28 cellular contexts compared by ENCODE assay signal in genomic region chr11:110866081-110866480, GRCh38.
"Had no signal": no experiment of that assay in that cellular context is flagged by ENCODE, and none has a peak within 500 bp of the region (broad histone marks: within the 10 kb centered on the region; RNA-seq: fewer than 3 reads in every experiment).

No MANE protein-coding gene starts in this region.

- H3K27ac ChIP-seq: epithelial cell of prostate, foreskin keratinocyte, heart right ventricle, left lung, right lobe of liver, tibial artery had no signal

- ATAC-seq: foreskin keratinocyte; heart right ventricle; left lung; natural killer cell treated with Interleukin-12 subunit alpha and Interleukin-12 subunit beta and Interleukin-15 and Interleukin-18, amount 100 ng/mL, for 72 hours; right lobe of liver; stimulated activated memory B cell treated with anti-CD40 and anti-IgM and Interleukin-4, amounts not matched to agents 10 μg/mL and 1 μg/mL and 100 μg/mL, for 72 hours; stimulated activated naive CD8-positive, alpha-beta T cell treated with anti-CD3 and anti-CD28 coated beads, Interleukin-15, amount 100 ng/mL, for 72 hours; T-helper 17 cell had no signal

- H3K9me3 ChIP-seq: heart right ventricle, left lung, right lobe of liver, tibial artery had no signal

- H3K4me3 ChIP-seq: heart right ventricle, left lung, lung, right lobe of liver, tibial artery had no signal

- H3K4me1 ChIP-seq: foreskin keratinocyte, heart right ventricle, left lung, right lobe of liver, tibial artery had no signal

- H3K36me3 ChIP-seq: heart right ventricle, left lung, right lobe of liver, tibial artery had no signal

- DNase-seq: activated CD4-positive, alpha-beta memory T cell treated with anti-CD3 and anti-CD28 coated beads for 36 hours; activated CD4-positive, alpha-beta T cell treated with anti-CD3 and anti-CD28 coated beads, Interleukin-2, amount 10 ng/mL, durations not matched to agents 24 days and 14 days; activated CD4-positive, CD25-positive, alpha-beta regulatory T cell treated with anti-CD3 and anti-CD28 coated beads, Interleukin-2, amount 50 U/mL, for 72 hours; activated CD8-positive, alpha-beta memory T cell treated with anti-CD3 and anti-CD28 coated beads, Interleukin-2, amount 50 U/mL, for 4 hours; activated gamma-delta T cell; activated naive CD4-positive, alpha-beta T cell treated with anti-CD3 and anti-CD28 coated beads, Interleukin-2, amount 10 ng/mL, durations not matched to agents 7 days and 5 days; activated naive CD8-positive, alpha-beta T cell treated with anti-CD3 and anti-CD28 coated beads, Interleukin-2, amount 10 ng/mL, durations not matched to agents 7 days and 5 days; activated T-cell treated with anti-CD3 and anti-CD28 coated beads, Interleukin-2, amount 50 U/mL, for 1 hour; amniotic stem cell; caudate nucleus; endodermal cell; heart right ventricle; left lung; mesendoderm; right lobe of liver; small intestine; stimulated activated CD4-positive, alpha-beta T cell treated with anti-CD3 and anti-CD28 coated beads, Interleukin-1b, Interleukin-23, amount 100 ng/mL, for 48 hours; stimulated activated CD4-positive, alpha-beta T cell treated with anti-CD3 and anti-CD28 coated beads, Interleukin-4, amount 100 ng/mL, for 4 hours; stimulated activated CD8-positive, alpha-beta memory T cell treated with anti-CD3 and anti-CD28 coated beads, Interleukin-4, amount 100 ng/mL, for 48 hours; stimulated activated naive CD8-positive, alpha-beta T cell treated with anti-CD3 and anti-CD28 coated beads, Interleukin-15, amount 100 ng/mL, for 72 hours; T-helper 17 cell; T1000; tibial artery had no signal

- H3K27me3 ChIP-seq: heart right ventricle, left lung, right lobe of liver, tibial artery had no signal
